ENCODE assay signal across 6 cellular contexts in genomic region chr14:23307687-23308644, GRCh38. TPM values are rescaled to one million over a fixed set of nuclear protein-coding genes. Genes with fewer than 3 reads are reported as not detected.
DNase-seq lines count a peak whose midpoint lies in the region; ATAC-seq, FAIRE-seq and TF ChIP-seq lines count a peak whose summit lies in the region.

No MANE protein-coding gene starts in this region.

- peak overlapping the region; percentile 84 for H3K4me3 ChIP-seq in HUES64 (ENCODE audit: low read length)
- H3K4me3 ChIP-seq in H1 (ENCODE audit: extremely low read depth in 1 of 4, insufficient read depth in 2 of 4, low read depth in 3 of 4, low read length in 4 of 4) = peak overlapping the region; percentile 57 to 90 (median 83); a peak in 5 of 8 replicates

- CTCF ChIA-PET in H1 (lab: Charles Lee; ENCODE audit: partially characterized antibody) = interaction anchor here (0.9 to 5.7 kb wide), 10 partner anchors 11 to 187 kb away, joined by 3 to 40 read pairs (median 7); partner anchors contain the start of genes CMTM5 and PABPN1

- H3K23me2 ChIP-seq in H1 (ENCODE audit: low read depth, low read length) = peaks cover 5% of the 10 kb centered on the region; the same call in 1 of the 2 replicates

- H2AK5ac ChIP-seq in H1 (ENCODE audit: low read depth, low read length) = no peak overlapping the region

- no peak overlapping the region for H3K4ac ChIP-seq in H1 (replicated peaks; ENCODE audit: insufficient read length, low read depth, low read length)

- no peak overlapping the region for H3K23ac ChIP-seq in H1 (ENCODE audit: insufficient read length)

- H3K27me3 ChIP-seq in HUES64 (ENCODE audit: insufficient read depth, low read length) (peaks cover 18% of the 10 kb centered on the region), H1 (replicated peaks in 1 of 4; ENCODE audit: control insufficient read depth in 3 of 4, extremely low read depth in 1 of 4, insufficient read depth in 3 of 4, low read length in 3 of 4) (peaks cover 0 to 12% (median 5%) of the 10 kb centered on the region in 4 experiments; a peak in 4 of 7 replicates)

- H3K14ac ChIP-seq in H1 (ENCODE audit: insufficient read length) = no peak overlapping the region

- H3K79me2 ChIP-seq in H1 (ENCODE audit: control insufficient read depth in 1 of 2, insufficient read depth in 2 of 2, low read length in 2 of 2) = peaks cover 0 to 2% of the 10 kb centered on the region in 2 experiments; a peak in 1 of 4 replicates

- TF ChIP-seq RAD21 in H1 (IDR thresholded peaks at IDR 0.05 in 1 of 2, conservative IDR thresholded peaks at IDR 0.05 in 1 of 2; ENCODE audit: low read depth in 2 of 2, low read length in 2 of 2) = no peak

- H4K5ac ChIP-seq in H1 (ENCODE audit: insufficient read length, low read depth, low read length) = no peak overlapping the region

- no peak for FAIRE-seq in H1 (lab: Jason Lieb, UNC)

- H3K27ac ChIP-seq in HUES64 (ENCODE audit: low read depth, low read length) (no peak overlapping the region), H1 (ENCODE audit: low read depth, low read length) (no peak overlapping the region)

- 91% methylated on average over 22 of the region's 22 CpGs for WGBS in HUES64
- 91% methylated on average over 22 of the region's 22 CpGs; no CpG with 5 or more reads in 1 of the 2 experiments for WGBS in H1 (ENCODE audit: extremely low coverage in 1 of 2, insufficient coverage in 1 of 2, insufficient read length in 1 of 2, insufficient replicate concordance in 2 of 2, low coverage in 1 of 2, low lambda C conversion rate in 2 of 2, missing lambda C conversion rate in 1 of 2), 2 experiments

- no peak for TF ChIP-seq EP300 in H1 (IDR thresholded peaks at IDR 0.05; ENCODE audit: borderline replicate concordance in 1 of 2, low read depth in 2 of 2, low read length in 2 of 2)

- no peak overlapping the region for H2BK20ac ChIP-seq in H1 (ENCODE audit: low read length)

- H3K4me2 ChIP-seq in H1 (ENCODE audit: insufficient read depth in 1 of 2, low read depth in 2 of 2, low read length in 2 of 2) = peak overlapping the region; percentile 75 to 81; a peak in 3 of 4 replicates

- peaks cover 2% of the 10 kb centered on the region; the same call in 1 of the 2 replicates for H3K79me1 ChIP-seq in H1 (ENCODE audit: low read depth, low read length)

- H2BK12ac ChIP-seq in H1 (ENCODE audit: low read depth, low read length) = no peak overlapping the region

- no peak for ATAC-seq in sciatic nerve

- TF ChIP-seq POLR2A in H1 (IDR thresholded peaks at IDR 0.05; ENCODE audit: control extremely low read depth in 1 of 2, low read depth in 2 of 2, low read length in 2 of 2) = no peak

- DNase-seq in H1 (ENCODE audit: low read depth in 1 of 2, low spot score in 2 of 2) = no peak
- DNase-seq in sciatic nerve (ENCODE audit: low spot score) = peak; percentile 55
- DNase-seq in stimulated activated CD4-positive, alpha-beta T cell treated with anti-CD3 and anti-CD28 coated beads, Interleukin-2, amount 100 ng/mL, for 48 hours = no peak
- no peak for DNase-seq in DMS 273 treated with DMSO at 0.1 percent for 48 hours (lab: John Stamatoyannopoulos, UW)
- DNase-seq in HUDEP-2 (lab: John Stamatoyannopoulos, UW; ENCODE audit: unreplicated experiment in 76 of 76) = no peak

- H4K91ac ChIP-seq in H1 (replicated peaks; ENCODE audit: insufficient read length, low read length) = no peak overlapping the region

- H3K9me3 ChIP-seq in HUES64 (ENCODE audit: insufficient read depth, low read depth, low read length) (no peaks in the 10 kb centered on the region), H1 (ENCODE audit: insufficient read depth in 2 of 2, low read depth in 1 of 2, low read length in 1 of 2) (no peaks in the 10 kb centered on the region)

- H4K8ac ChIP-seq in H1 (ENCODE audit: extremely low read depth, insufficient read depth, low read length) = no peak overlapping the region

- peaks cover 0 to 5% of the 10 kb centered on the region in 2 experiments for H4K20me1 ChIP-seq in H1 (replicated peaks in 1 of 2; ENCODE audit: control insufficient read depth in 1 of 2, insufficient read depth in 2 of 2, low read length in 2 of 2)

- intact Hi-C loops in sciatic nerve (cut with DNase I) = no loop called here

- H2BK15ac ChIP-seq in H1 (ENCODE audit: low read length) = no peak overlapping the region

- H3K4me1 ChIP-seq in HUES64 (ENCODE audit: insufficient read depth, low read length) = peaks cover 6% of the 10 kb centered on the region; the same call in 1 of the 2 replicates
- H3K4me1 ChIP-seq in H1 (replicated peaks in 1 of 4; ENCODE audit: control insufficient read depth in 3 of 4, insufficient read depth in 4 of 4, low read length in 3 of 4) = no peaks in the 10 kb centered on the region; a peak in 1 of 7 replicates

- H3K9ac ChIP-seq in HUES64 (ENCODE audit: low read depth, low read length) = no peak overlapping the region
- H3K9ac ChIP-seq in H1 (replicated peaks in 1 of 4; ENCODE audit: extremely low read depth in 1 of 4, low read depth in 3 of 4, low read length in 3 of 4) = no peak overlapping the region; a peak in 1 of 7 replicates

- no peak for TF ChIP-seq CTCF in H1 (IDR thresholded peaks at IDR 0.05; ENCODE audit: control extremely low read depth in 1 of 3, insufficient read depth in 1 of 3, low read depth in 1 of 3, low read length in 3 of 3)

- H3K36me3 ChIP-seq in HUES64 (ENCODE audit: insufficient read depth, low read length) (peaks cover 27% of the 10 kb centered on the region), H1 (ENCODE audit: control insufficient read depth in 2 of 4, insufficient read depth in 4 of 4, low read length in 3 of 4) (peaks cover 0 to 5% (median 1%) of the 10 kb centered on the region in 4 experiments; a peak in 4 of 8 replicates)

- no peak overlapping the region for H3K56ac ChIP-seq in H1 (replicated peaks; ENCODE audit: insufficient read length, low read depth, low read length)

- H2AFZ ChIP-seq in H1 (ENCODE audit: low read length) = no peak overlapping the region

- no peak overlapping the region for H2BK120ac ChIP-seq in H1 (replicated peaks; ENCODE audit: low read depth, low read length)

- H3K18ac ChIP-seq in H1 (ENCODE audit: extremely low read depth, low read length) = no peak overlapping the region

- POLR2A ChIA-PET in H1 (lab: Charles Lee; ENCODE audit: partially characterized antibody) = interaction anchor here (1.0 to 4.8 kb wide), 8 partner anchors 10 to 166 kb away, joined by 3 to 48 read pairs (median 4); partner anchors contain the start of genes PABPN1 and RNF212B

- H2BK5ac ChIP-seq in H1 (ENCODE audit: low read depth, low read length) = no peak overlapping the region

RNA-seq across cellular contexts. Expression of gene BCL2L2, which starts 1.3 kb away (rescaled TPM):
- polyA plus RNA-seq in HUES64 (2013, experiment 1 of 2) = 9.1 TPM
- 10.4 TPM for polyA plus RNA-seq in HUES64 (2013, experiment 2 of 2)
- 13.3 and 13.8 TPM in 2 replicates for total RNA-seq in H1 (2021; fragmentation: NEBNext Ultra II Directional; extraction: Animal tissue kit (Norgen Biotek cat#: 25700))
- 9.3 and 10.5 TPM in 2 replicates for polyA plus RNA-seq in H1 (2011; rRNA removed)
- polyA plus RNA-seq in H1 (2011; cell fraction: cytosol; rRNA removed) = 14.7 TPM
- 11.6 TPM for polyA plus RNA-seq in H1 (2011; cell fraction: nucleus; rRNA removed)
- 16.7 to 19.3 TPM (median 18.0 TPM) in 4 replicates for polyA plus RNA-seq in H1 (2012, experiment 1 of 2)
- polyA plus RNA-seq in H1 (2012, experiment 2 of 2) = 5.7 TPM
- 6.5 TPM for polyA plus RNA-seq in H1 (2013, experiment 1 of 2)
- 5.9 TPM for polyA plus RNA-seq in H1 (2013, experiment 2 of 2)
- polyA minus RNA-seq in H1 (2011; rRNA and poly(A)+ RNA removed) = 10.6 and 10.8 TPM in 2 replicates
- polyA minus RNA-seq in H1 (2011; cell fraction: cytosol; rRNA and poly(A)+ RNA removed) = 5.8 TPM
- polyA minus RNA-seq in H1 (2011; cell fraction: nucleus; rRNA and poly(A)+ RNA removed) = 10.5 TPM
- 56.5 TPM for total RNA-seq in sciatic nerve

RNA-seq across cellular contexts. Expression of gene PPP1R3E, which starts 5.3 kb away (rescaled TPM):
- 2.2 TPM for polyA plus RNA-seq in HUES64 (2013, experiment 1 of 2)
- polyA plus RNA-seq in HUES64 (2013, experiment 2 of 2) = 3.7 TPM
- total RNA-seq in H1 (2021; fragmentation: NEBNext Ultra II Directional; extraction: Animal tissue kit (Norgen Biotek cat#: 25700)) = 3.7 and 4.4 TPM in 2 replicates
- polyA plus RNA-seq in H1 (2011; rRNA removed) = 3.5 and 4.7 TPM in 2 replicates
- 4.4 TPM for polyA plus RNA-seq in H1 (2011; cell fraction: cytosol; rRNA removed)
- polyA plus RNA-seq in H1 (2011; cell fraction: nucleus; rRNA removed) = 12.4 TPM
- polyA plus RNA-seq in H1 (2012, experiment 1 of 2) = 3.4 to 5.3 TPM (median 5.1 TPM) in 4 replicates
- 1.0 TPM for polyA plus RNA-seq in H1 (2012, experiment 2 of 2)
- polyA plus RNA-seq in H1 (2013, experiment 1 of 2) = 5.4 TPM
- 3.9 TPM for polyA plus RNA-seq in H1 (2013, experiment 2 of 2)
- 3.2 and 5.9 TPM in 2 replicates for polyA minus RNA-seq in H1 (2011; rRNA and poly(A)+ RNA removed)
- polyA minus RNA-seq in H1 (2011; cell fraction: cytosol; rRNA and poly(A)+ RNA removed) = 1.7 TPM
- 5.4 TPM for polyA minus RNA-seq in H1 (2011; cell fraction: nucleus; rRNA and poly(A)+ RNA removed)
- 24.0 TPM for total RNA-seq in sciatic nerve

RNA-seq across cellular contexts. Expression of gene PABPN1, which starts 13.3 kb away (rescaled TPM):
- polyA plus RNA-seq in HUES64 (2013, experiment 1 of 2) = 225 TPM
- 216 TPM for polyA plus RNA-seq in HUES64 (2013, experiment 2 of 2)
- total RNA-seq in H1 (2021; fragmentation: NEBNext Ultra II Directional; extraction: Animal tissue kit (Norgen Biotek cat#: 25700)) = 300 and 312 TPM in 2 replicates
- polyA plus RNA-seq in H1 (2011; rRNA removed) = 229 and 331 TPM in 2 replicates
- 278 TPM for polyA plus RNA-seq in H1 (2011; cell fraction: cytosol; rRNA removed)
- 560 TPM for polyA plus RNA-seq in H1 (2011; cell fraction: nucleus; rRNA removed)
- polyA plus RNA-seq in H1 (2012, experiment 1 of 2) = 306 to 331 TPM (median 322 TPM) in 4 replicates
- 212 TPM for polyA plus RNA-seq in H1 (2012, experiment 2 of 2)
- 219 TPM for polyA plus RNA-seq in H1 (2013, experiment 1 of 2)
- polyA plus RNA-seq in H1 (2013, experiment 2 of 2) = 203 TPM
- polyA minus RNA-seq in H1 (2011; rRNA and poly(A)+ RNA removed) = 165 and 168 TPM in 2 replicates
- 87.4 TPM for polyA minus RNA-seq in H1 (2011; cell fraction: cytosol; rRNA and poly(A)+ RNA removed)
- 112 TPM for polyA minus RNA-seq in H1 (2011; cell fraction: nucleus; rRNA and poly(A)+ RNA removed)
- total RNA-seq in sciatic nerve = 135 TPM

RNA-seq across cellular contexts. Expression of gene HOMEZ, which starts 22.0 kb away (rescaled TPM):
- polyA plus RNA-seq in HUES64 (2013, experiment 1 of 2) = 8.1 TPM
- 11.6 TPM for polyA plus RNA-seq in HUES64 (2013, experiment 2 of 2)
- 9.1 and 9.7 TPM in 2 replicates for total RNA-seq in H1 (2021; fragmentation: NEBNext Ultra II Directional; extraction: Animal tissue kit (Norgen Biotek cat#: 25700))
- polyA plus RNA-seq in H1 (2011; rRNA removed) = 12.3 and 15.9 TPM in 2 replicates
- 11.8 TPM for polyA plus RNA-seq in H1 (2011; cell fraction: cytosol; rRNA removed)
- 13.2 TPM for polyA plus RNA-seq in H1 (2011; cell fraction: nucleus; rRNA removed)
- polyA plus RNA-seq in H1 (2012, experiment 1 of 2) = 6.4 to 10.5 TPM (median 9.5 TPM) in 4 replicates
- 5.1 TPM for polyA plus RNA-seq in H1 (2012, experiment 2 of 2)
- 10.2 TPM for polyA plus RNA-seq in H1 (2013, experiment 1 of 2)
- polyA plus RNA-seq in H1 (2013, experiment 2 of 2) = 8.2 TPM
- polyA minus RNA-seq in H1 (2011; rRNA and poly(A)+ RNA removed) = 22.8 and 28.2 TPM in 2 replicates
- polyA minus RNA-seq in H1 (2011; cell fraction: cytosol; rRNA and poly(A)+ RNA removed) = 7.9 TPM
- polyA minus RNA-seq in H1 (2011; cell fraction: nucleus; rRNA and poly(A)+ RNA removed) = 7.8 TPM
- total RNA-seq in sciatic nerve = 8.3 TPM

RNA-seq across cellular contexts. Expression of gene SLC22A17, which starts 44.7 kb away (rescaled TPM):
- 23.6 TPM for polyA plus RNA-seq in HUES64 (2013, experiment 1 of 2)
- 28.5 TPM for polyA plus RNA-seq in HUES64 (2013, experiment 2 of 2)
- 39.4 and 43.0 TPM in 2 replicates for total RNA-seq in H1 (2021; fragmentation: NEBNext Ultra II Directional; extraction: Animal tissue kit (Norgen Biotek cat#: 25700))
- polyA plus RNA-seq in H1 (2011; rRNA removed) = 49.0 and 77.7 TPM in 2 replicates
- 37.0 TPM for polyA plus RNA-seq in H1 (2011; cell fraction: cytosol; rRNA removed)
- polyA plus RNA-seq in H1 (2011; cell fraction: nucleus; rRNA removed) = 247 TPM
- polyA plus RNA-seq in H1 (2012, experiment 1 of 2) = 27.3 to 49.2 TPM (median 43.9 TPM) in 4 replicates
- polyA plus RNA-seq in H1 (2012, experiment 2 of 2) = 32.6 TPM
- 46.6 TPM for polyA plus RNA-seq in H1 (2013, experiment 1 of 2)
- polyA plus RNA-seq in H1 (2013, experiment 2 of 2) = 48.6 TPM
- 17.3 and 17.8 TPM in 2 replicates for polyA minus RNA-seq in H1 (2011; rRNA and poly(A)+ RNA removed)
- polyA minus RNA-seq in H1 (2011; cell fraction: cytosol; rRNA and poly(A)+ RNA removed) = 21.3 TPM
- polyA minus RNA-seq in H1 (2011; cell fraction: nucleus; rRNA and poly(A)+ RNA removed) = 35.1 TPM
- total RNA-seq in sciatic nerve = 67.3 TPM
